ENCODE assay signal across 15 cellular contexts in genomic region chr4:149164282-149164681, GRCh38.
DNase-seq lines count a peak whose midpoint lies in the region; ATAC-seq and TF ChIP-seq lines count a peak whose summit lies in the region.
"Had no signal": no experiment of that assay in that cellular context is flagged by ENCODE, and none has a peak within 500 bp of the region (broad histone marks: within the 10 kb centered on the region; RNA-seq: fewer than 3 reads in every experiment).

No MANE protein-coding gene starts in this region.

- no peaks in the 10 kb centered on the region for H3K9me3 Mint-ChIP-seq in stimulated activated memory B cell treated with anti-CD40 and anti-IgM and Interleukin-4, amounts not matched to agents 10 μg/mL and 1 μg/mL and 100 μg/mL, for 72 hours

- H3K9me3 ChIP-seq in HCT116 (ENCODE audit: control insufficient read depth in 1 of 2, insufficient read depth in 1 of 2, low read depth in 1 of 2, low read length in 2 of 2) (no peaks in the 10 kb centered on the region), testis (no peaks in the 10 kb centered on the region)
- H3K9me3 ChIP-seq: gastroesophageal sphincter had no signal

- H3K27ac Mint-ChIP-seq in stimulated activated memory B cell treated with anti-CD40 and anti-IgM and Interleukin-4, amounts not matched to agents 10 μg/mL and 1 μg/mL and 100 μg/mL, for 72 hours = no peak overlapping the region
- H3K27ac Mint-ChIP-seq: progenitor cell of endocrine pancreas had no signal

- H3K36me3 Mint-ChIP-seq in stimulated activated memory B cell treated with anti-CD40 and anti-IgM and Interleukin-4, amounts not matched to agents 10 μg/mL and 1 μg/mL and 100 μg/mL, for 72 hours = no peaks in the 10 kb centered on the region

- CTCF ChIA-PET in HCT116 (lab: Charles Lee) = no interaction called here

- no peaks in the 10 kb centered on the region for H3K79me2 ChIP-seq in HCT116 (ENCODE audit: insufficient read depth, low read length)

- no peak overlapping the region for H3K4me2 ChIP-seq in HCT116 (ENCODE audit: low read length)

- TF ChIP-seq RAD21 in HCT116 (IDR thresholded peaks at IDR 0.05; ENCODE audit: low read depth) = no peak

- no peak overlapping the region for H3K4me3 Mint-ChIP-seq in stimulated activated memory B cell treated with anti-CD40 and anti-IgM and Interleukin-4, amounts not matched to agents 10 μg/mL and 1 μg/mL and 100 μg/mL, for 72 hours

- TF ChIP-seq POLR2A in HCT116 (IDR thresholded peaks at IDR 0.05; ENCODE audit: borderline replicate concordance, extremely low read depth, insufficient read depth, insufficient read length) (no peak), testis (IDR thresholded peaks at IDR 0.05) (no peak)

- no peak overlapping the region for H2AFZ ChIP-seq in HCT116 (ENCODE audit: low read depth, low read length, poor library complexity, severe bottlenecking)

- peak; percentile 83 for DNase-seq in A172 (ENCODE audit: low spot score)
- DNase-seq in HCT116 (ENCODE audit: low read depth, low spot score) = no peak
- DNase-seq in astrocyte of the cerebellum (ENCODE audit: low read depth) = peak; percentile 62
- DNase-seq in iPS-NIHi11 (ENCODE audit: low spot score) = peak; percentile 53
- no peak for DNase-seq in testis
- DNase-seq: activated CD4-positive, alpha-beta T cell treated with anti-CD3 and anti-CD28 coated beads, Interleukin-2, amount 50 U/mL, for 1 hour; activated effector memory CD4-positive, alpha-beta T cell treated with Interleukin-2 at 50 U/mL for 16 hours; stimulated activated CD4-positive, alpha-beta T cell treated with anti-CD3 and anti-CD28 coated beads, Interleukin-4, amount 100 ng/mL, for 24 hours had no signal

- H3K27me3 ChIP-seq in HCT116 (ENCODE audit: insufficient read depth, low read length) = no peaks in the 10 kb centered on the region
- no peaks in the 10 kb centered on the region for H3K27me3 ChIP-seq in testis
- H3K27me3 ChIP-seq: gastroesophageal sphincter had no signal

- H3K4me1 ChIP-seq in HCT116 (ENCODE audit: control insufficient read depth in 1 of 2, insufficient read depth in 2 of 2, low read length in 2 of 2) = no peaks in the 10 kb centered on the region
- no peaks in the 10 kb centered on the region for H3K4me1 ChIP-seq in testis

- ATAC-seq in HCT116 = peak; percentile 47; the same call in 1 of the 2 replicates
- ATAC-seq in GM19463 (IDR thresholded peaks at IDR 0.05; ENCODE audit: unreplicated experiment) = no peak
- ATAC-seq in stimulated activated memory B cell treated with anti-CD40 and anti-IgM and Interleukin-4, amounts not matched to agents 10 μg/mL and 1 μg/mL and 100 μg/mL, for 72 hours = no peak
- ATAC-seq in HG03432 (IDR thresholded peaks at IDR 0.05; ENCODE audit: unreplicated experiment) = no peak
- ATAC-seq: gastroesophageal sphincter, HepG2 had no signal

- H3K9ac ChIP-seq in HCT116 (ENCODE audit: low read length) = no peak overlapping the region

- 87 to 90% methylated on average over 3 of the region's 3 CpGs for WGBS in testis, 2 donors

- POLR2A ChIA-PET in HCT116 (lab: Charles Lee) = no interaction called here

- H3K4me3 ChIP-seq in HCT116 (replicated peaks in 1 of 2; ENCODE audit: low read depth in 1 of 2, low read length in 2 of 2) (no peak overlapping the region), astrocyte of the cerebellum (ENCODE audit: low read depth, low read length) (no peak overlapping the region), testis (no peak overlapping the region)
- H3K4me3 ChIP-seq: gastroesophageal sphincter, lung had no signal

- no peaks in the 10 kb centered on the region for H3K4me1 Mint-ChIP-seq in stimulated activated memory B cell treated with anti-CD40 and anti-IgM and Interleukin-4, amounts not matched to agents 10 μg/mL and 1 μg/mL and 100 μg/mL, for 72 hours

- H3K9me2 ChIP-seq in HCT116 (ENCODE audit: insufficient read depth) = no peaks in the 10 kb centered on the region

- RAD21 ChIA-PET in HCT116 (lab: Charles Lee; ENCODE audit: low non-redundant PET in 1 of 2, low total read pairs in 2 of 2, uncharacterized antibody in 2 of 2, unreplicated experiment in 2 of 2) = no interaction called here

- H3K27me3 Mint-ChIP-seq in stimulated activated memory B cell treated with anti-CD40 and anti-IgM and Interleukin-4, amounts not matched to agents 10 μg/mL and 1 μg/mL and 100 μg/mL, for 72 hours = no peaks in the 10 kb centered on the region
- H3K27me3 Mint-ChIP-seq: progenitor cell of endocrine pancreas had no signal

- in situ Hi-C loops in astrocyte of the cerebellum (cut with HindIII; ENCODE audit: low sequenced_read_pairs) = no loop called here

- TF ChIP-seq CTCF in HCT116 (IDR thresholded peaks at IDR 0.05 in 2 of 3, conservative IDR thresholded peaks at IDR 0.05 in 1 of 3; ENCODE audit: borderline replicate concordance in 1 of 3, insufficient read depth in 1 of 3, low read depth in 2 of 3, low read length in 2 of 3) = no peak
- TF ChIP-seq CTCF in astrocyte of the cerebellum (IDR thresholded peaks at IDR 0.05; ENCODE audit: low read depth, low read length, missing control alignments) = no peak
- no peak for TF ChIP-seq CTCF in testis (IDR thresholded peaks at IDR 0.05)

- no peaks in the 10 kb centered on the region for H4K20me1 ChIP-seq in HCT116 (ENCODE audit: insufficient read depth)

- intact Hi-C loops in HCT116 (cut with micrococcal nuclease) = no loop called here
- intact Hi-C loops in testis (cut with DNase I; ENCODE audit: low total_unique reads) = no loop called here

- H3K27ac ChIP-seq in HCT116 (ENCODE audit: low read depth, low read length) (no peak overlapping the region), testis (no peak overlapping the region)
- H3K27ac ChIP-seq: gastroesophageal sphincter had no signal

- no TSS peak for BruUV-seq in HCT116 (replicated peaks; lab: Mats Ljungman, UMichigan)

- no peaks in the 10 kb centered on the region for H3K36me3 ChIP-seq in HCT116 (ENCODE audit: control insufficient read depth in 1 of 2, insufficient read depth in 2 of 2, low read length in 2 of 2)
- H3K36me3 ChIP-seq in testis (ENCODE audit: low read depth, missing control alignments) = no peaks in the 10 kb centered on the region
- H3K36me3 ChIP-seq: gastroesophageal sphincter had no signal

TF ChIP-seq in HCT116, 20 proteins besides CTCF, POLR2A, EP300 and RAD21:
- no peak for TF ChIP-seq SP1 (IDR thresholded peaks at IDR 0.05; ENCODE audit: low read depth)

Comparison
In these comparisons a context has a peak if more than half of its experiments do, and no peak if none do; other contexts are left out.
1. DNase-seq: peak in A172 (single experiment), astrocyte of the cerebellum (single experiment) and iPS-NIHi11 (single experiment); none in HCT116 (single experiment) and testis (single experiment).